Comparison of ENCODE assay signal across 18 cellular contexts in genomic region chr20:47508228-47508752, GRCh38. TPM values are rescaled to one million over a fixed set of nuclear protein-coding genes. Genes with fewer than 3 reads are reported as not detected.
A peak's percentile ranks its signal among the peaks of the same experiment; 100 is the strongest.
DNase-seq lines count a peak whose midpoint lies in the region; ATAC-seq and TF ChIP-seq lines count a peak whose summit lies in the region.
"Had no signal": no experiment of that assay in that cellular context is flagged by ENCODE, and none has a peak within 500 bp of the region (broad histone marks: within the 10 kb centered on the region; RNA-seq: fewer than 3 reads in every experiment).

No MANE protein-coding gene starts in this region.

- POLR2A ChIA-PET in A673 (lab: Charles Lee; ENCODE audit: low non-redundant PET) = no interaction called here

- H3K27me3 ChIP-seq in A673 (replicated peaks; ENCODE audit: insufficient read depth, low read depth, low read length, poor library complexity) = no peaks in the 10 kb centered on the region
- H3K27me3 ChIP-seq: breast epithelium, foreskin keratinocyte, SJCRH30, testis had no signal

- CTCF ChIA-PET in activated CD8-positive, alpha-beta memory T cell treated with anti-CD3 and anti-CD28 coated beads, Interleukin-2, amount 10 ng/mL, durations not matched to agents 7 days and 5 days (lab: Charles Lee) = interaction anchor here (1.0 to 2.5 kb wide), 6 partner anchors 10 to 125 kb away, joined by 3 to 8 read pairs (median 4); no protein-coding TSS in a partner anchor
- CTCF ChIA-PET in A673 (lab: Charles Lee) = no interaction called here

- no peak overlapping the region for H3K4me3 ChIP-seq in A673 (ENCODE audit: low read depth, low read length, poor library complexity, severe bottlenecking)
- H3K4me3 ChIP-seq: breast epithelium, SJCRH30, testis had no signal

- H3K27ac ChIP-seq in KOPT-K1 (ENCODE audit: low read depth, low read length, poor library complexity, severe bottlenecking) (peak overlapping the region; percentile 14), A673 (ENCODE audit: low read depth, low read length, poor library complexity, severe bottlenecking) (no peak overlapping the region)
- H3K27ac ChIP-seq: breast epithelium, foreskin keratinocyte, HL-60, parathyroid adenoma, SJCRH30, testis had no signal

- intact Hi-C loops in A673 (cut with micrococcal nuclease; ENCODE audit: unreplicated experiment) = loop anchor here (10.0 kb wide), 1 partner anchor 107 kb away; no protein-coding TSS in a partner anchor

- H3K4me1 Mint-ChIP-seq in activated CD8-positive, alpha-beta memory T cell treated with anti-CD3 and anti-CD28 coated beads, Interleukin-2, amount 10 ng/mL, durations not matched to agents 7 days and 5 days = peaks cover 69% of the 10 kb centered on the region
- H3K4me1 Mint-ChIP-seq in natural killer cell treated with Interleukin-12 subunit alpha and Interleukin-12 subunit beta and Interleukin-15 and Interleukin-18, amount 100 ng/mL, for 72 hours (ENCODE audit: low read depth in 2 of 2) = peaks cover 28 to 57% of the 10 kb centered on the region in 2 donors

- H3K36me3 ChIP-seq in KOPT-K1 (ENCODE audit: insufficient read depth, low read length) = no peaks in the 10 kb centered on the region
- no peaks in the 10 kb centered on the region for H3K36me3 ChIP-seq in A673 (ENCODE audit: insufficient read depth, low read length, poor library complexity, severe bottlenecking)
- H3K36me3 ChIP-seq: breast epithelium, SJCRH30 had no signal

- no peak for TF ChIP-seq CTCF in A673 (conservative IDR thresholded peaks at IDR 0.05; ENCODE audit: low read depth, low read length)

- peaks cover 11% of the 10 kb centered on the region for H3K4me1 ChIP-seq in A673 (ENCODE audit: insufficient read depth, low read length, poor library complexity, severe bottlenecking)
- H3K4me1 ChIP-seq: parathyroid adenoma, testis had no signal

- ATAC-seq in activated CD8-positive, alpha-beta memory T cell treated with anti-CD3 and anti-CD28 coated beads, Interleukin-2, amount 10 ng/mL, durations not matched to agents 7 days and 5 days = no peak
- no peak for ATAC-seq in activated naive CD4-positive, alpha-beta T cell treated with anti-CD3 and anti-CD28 coated beads, Interleukin-2, amount 50 U/mL, for 72 hours
- ATAC-seq in natural killer cell treated with Interleukin-12 subunit alpha and Interleukin-12 subunit beta and Interleukin-15 and Interleukin-18, amount 100 ng/mL, for 72 hours = no peak
- ATAC-seq: foreskin keratinocyte, HCT116 had no signal

- no peak for DNase-seq in activated CD8-positive, alpha-beta memory T cell treated with anti-CD3 and anti-CD28 coated beads, Interleukin-2, amount 10 ng/mL, durations not matched to agents 7 days and 5 days
- DNase-seq in activated CD8-positive, alpha-beta memory T cell treated with anti-CD3 and anti-CD28 coated beads, Interleukin-2, amount 50 U/mL, for 4 hours = no peak
- no peak for DNase-seq in activated naive CD4-positive, alpha-beta T cell treated with anti-CD3 and anti-CD28 coated beads, Interleukin-2, amount 50 U/mL, for 72 hours (ENCODE audit: low spot score in 2 of 2)
- DNase-seq in natural killer cell treated with Interleukin-12 subunit alpha and Interleukin-12 subunit beta and Interleukin-15 and Interleukin-18, amount 100 ng/mL, for 72 hours (ENCODE audit: low spot score) = no peak
- DNase-seq in C1 segment of cervical spinal cord (lab: John Stamatoyannopoulos, UW) = no peak
- no peak for DNase-seq in A673 (ENCODE audit: low spot score)
- no peak for DNase-seq in putamen (ENCODE audit: low spot score)
- DNase-seq: ACHN; activated effector memory CD4-positive, alpha-beta T cell treated with anti-CD3 and anti-CD28 coated beads, Interleukin-2, amount 50 U/mL, for 16 hours; foreskin keratinocyte; mesenchymal stem cell; SJCRH30; testis had no signal

- no peaks in the 10 kb centered on the region for H3K27me3 Mint-ChIP-seq in activated CD8-positive, alpha-beta memory T cell treated with anti-CD3 and anti-CD28 coated beads, Interleukin-2, amount 10 ng/mL, durations not matched to agents 7 days and 5 days
- H3K27me3 Mint-ChIP-seq in natural killer cell treated with Interleukin-12 subunit alpha and Interleukin-12 subunit beta and Interleukin-15 and Interleukin-18, amount 100 ng/mL, for 72 hours = no peaks in the 10 kb centered on the region

- H3K4me3 Mint-ChIP-seq in activated CD8-positive, alpha-beta memory T cell treated with anti-CD3 and anti-CD28 coated beads, Interleukin-2, amount 10 ng/mL, durations not matched to agents 7 days and 5 days = peak overlapping the region; percentile 63
- H3K4me3 Mint-ChIP-seq in natural killer cell treated with Interleukin-12 subunit alpha and Interleukin-12 subunit beta and Interleukin-15 and Interleukin-18, amount 100 ng/mL, for 72 hours = peak overlapping the region; percentile 58

- H3K9me3 ChIP-seq in KOPT-K1 (ENCODE audit: insufficient read depth, low read length, poor library complexity, severe bottlenecking) = no peaks in the 10 kb centered on the region
- H3K9me3 ChIP-seq in A673 (ENCODE audit: low read depth, low read length, poor library complexity, severe bottlenecking) = no peaks in the 10 kb centered on the region
- H3K9me3 ChIP-seq: breast epithelium, SJCRH30, testis had no signal

- no TSS peak for BruUV-seq in A673 (replicated peaks; lab: Mats Ljungman, UMichigan)

- peak overlapping the region; percentile 85 for H3K27ac Mint-ChIP-seq in activated CD8-positive, alpha-beta memory T cell treated with anti-CD3 and anti-CD28 coated beads, Interleukin-2, amount 10 ng/mL, durations not matched to agents 7 days and 5 days
- peak overlapping the region; percentile 72 to 89 for H3K27ac Mint-ChIP-seq in activated naive CD4-positive, alpha-beta T cell treated with anti-CD3 and anti-CD28 coated beads, Interleukin-2, amount 50 U/mL, for 72 hours
- H3K27ac Mint-ChIP-seq in natural killer cell treated with Interleukin-12 subunit alpha and Interleukin-12 subunit beta and Interleukin-15 and Interleukin-18, amount 100 ng/mL, for 72 hours = peak overlapping the region; percentile 63 to 73

- H3K36me3 Mint-ChIP-seq in activated CD8-positive, alpha-beta memory T cell treated with anti-CD3 and anti-CD28 coated beads, Interleukin-2, amount 10 ng/mL, durations not matched to agents 7 days and 5 days = peaks cover 39% of the 10 kb centered on the region
- H3K36me3 Mint-ChIP-seq in activated naive CD4-positive, alpha-beta T cell treated with anti-CD3 and anti-CD28 coated beads, Interleukin-2, amount 50 U/mL, for 72 hours = peaks cover 11 to 35% of the 10 kb centered on the region in 2 donors
- peaks cover 4% of the 10 kb centered on the region for H3K36me3 Mint-ChIP-seq in natural killer cell treated with Interleukin-12 subunit alpha and Interleukin-12 subunit beta and Interleukin-15 and Interleukin-18, amount 100 ng/mL, for 72 hours

- no peaks in the 10 kb centered on the region for H3K9me3 Mint-ChIP-seq in activated CD8-positive, alpha-beta memory T cell treated with anti-CD3 and anti-CD28 coated beads, Interleukin-2, amount 10 ng/mL, durations not matched to agents 7 days and 5 days (ENCODE audit: low read depth)
- H3K9me3 Mint-ChIP-seq in activated naive CD4-positive, alpha-beta T cell treated with anti-CD3 and anti-CD28 coated beads, Interleukin-2, amount 50 U/mL, for 72 hours = no peaks in the 10 kb centered on the region
- no peaks in the 10 kb centered on the region for H3K9me3 Mint-ChIP-seq in natural killer cell treated with Interleukin-12 subunit alpha and Interleukin-12 subunit beta and Interleukin-15 and Interleukin-18, amount 100 ng/mL, for 72 hours

RNA-seq across cellular contexts. Expression of gene NCOA3, which starts 6.6 kb away (rescaled TPM):
- 10 to 100 TPM; 74.9 to 75.8 TPM for total RNA-seq in activated CD8-positive, alpha-beta memory T cell treated with anti-CD3 and anti-CD28 coated beads, Interleukin-2, amount 10 ng/mL, durations not matched to agents 7 days and 5 days
- total RNA-seq in activated naive CD4-positive, alpha-beta T cell treated with anti-CD3 and anti-CD28 coated beads, Interleukin-2, amount 50 U/mL, for 72 hours = 10 to 100 TPM; 81.6 to 92.6 TPM
- 10 to 100 TPM; 63.6 to 66.6 TPM for total RNA-seq in natural killer cell treated with Interleukin-12 subunit alpha and Interleukin-12 subunit beta and Interleukin-15 and Interleukin-18, amount 100 ng/mL, for 72 hours
- 26.2 and 26.8 TPM in 2 replicates for total RNA-seq in A673 (2021)
